ENCODE assay signal across 31 cellular contexts in genomic region chr22:47767403-47767802, GRCh38.
"Had no signal": no experiment of that assay in that cellular context is flagged by ENCODE, and none has a peak within 500 bp of the region (broad histone marks: within the 10 kb centered on the region; RNA-seq: fewer than 3 reads in every experiment).

No MANE protein-coding gene starts in this region.

- ATAC-seq: activated CD4-positive, CD25-positive, alpha-beta regulatory T cell treated with anti-CD3 and anti-CD28 coated beads, Interleukin-2, amount 50 U/mL, for 24 hours; activated CD8-positive, alpha-beta T cell treated with anti-CD3 and anti-CD28 coated beads for 36 hours; activated T-cell treated with anti-CD3 and anti-CD28 coated beads, Interleukin-2, amount 50 U/mL, for 4 hours; activated T-helper 17 cell treated with anti-CD3 and anti-CD28 coated beads, Interleukin-2, amount 50 U/mL, for 72 hours; body of pancreas; esophagus mucosa; gastrocnemius medialis; T-helper 17 cell had no signal

- H3K4me3 ChIP-seq: body of pancreas, cardiac muscle cell, colonic mucosa, gastrocnemius medialis had no signal

- H3K4me1 ChIP-seq: body of pancreas, colonic mucosa, gastrocnemius medialis had no signal

- H3K9me3 ChIP-seq: body of pancreas, colonic mucosa, gastrocnemius medialis had no signal

- H3K27me3 Mint-ChIP-seq: T-helper 17 cell had no signal

- DNase-seq: activated B cell treated with CpG ODN at 0.5 μM for 24 hours; activated CD4-positive, alpha-beta T cell treated with anti-CD3 and anti-CD28 coated beads for 48 hours; activated CD4-positive, alpha-beta T cell treated with anti-CD3 and anti-CD28 coated beads, Interleukin-2, amount 50 U/mL, for 1 hour; activated CD4-positive, alpha-beta T cell treated with anti-CD3 and anti-CD28 coated beads, Interleukin-2, amount 50 U/mL, for 48 hours; activated CD8-positive, alpha-beta memory T cell treated with anti-CD3 and anti-CD28 coated beads for 24 hours; activated CD8-positive, alpha-beta T cell treated with anti-CD3 and anti-CD28 coated beads for 36 hours; activated effector memory CD4-positive, alpha-beta T cell treated with Interleukin-2 at 50 U/mL for 16 hours; activated gamma-delta T cell treated with Interleukin-2 at 50 U/mL for 16 hours; activated naive CD4-positive, alpha-beta T cell treated with anti-CD3 and anti-CD28 coated beads, Interleukin-2, amount 50 U/mL, for 16 hours; activated naive CD4-positive, alpha-beta T cell treated with Interleukin-2 at 50 U/mL for 16 hours; activated T-cell treated with anti-CD3 and anti-CD28 coated beads, Interleukin-2, amount 50 U/mL, for 4 hours; amniotic stem cell; anterior cingulate cortex; body of pancreas; central memory CD4-positive, alpha-beta T cell; cerebellar nuclear complex; colonic mucosa; effector CD8-positive, alpha-beta T cell; foreskin fibroblast; gastrocnemius medialis; glutamatergic neuron; T-helper 1 cell; T-helper 17 cell; T1000; WERI-Rb-1 had no signal

- H3K4me1 Mint-ChIP-seq: activated B cell treated with CpG ODN at 0.5 μM for 24 hours; activated T-helper 17 cell treated with anti-CD3 and anti-CD28 coated beads, Interleukin-2, amount 50 U/mL, for 72 hours; T-helper 17 cell had no signal

- H3K27me3 ChIP-seq: body of pancreas, cardiac muscle cell, colonic mucosa had no signal

- H3K9me3 Mint-ChIP-seq: activated CD8-positive, alpha-beta T cell treated with anti-CD3 and anti-CD28 coated beads for 36 hours; activated T-cell treated with anti-CD3 and anti-CD28 coated beads, Interleukin-2, amount 50 U/mL, for 4 hours had no signal

- H3K27ac ChIP-seq: body of pancreas, cardiac muscle cell, colonic mucosa, gastrocnemius medialis, WERI-Rb-1 had no signal

- H3K36me3 Mint-ChIP-seq: activated naive CD8-positive, alpha-beta T cell had no signal

- H3K4me3 Mint-ChIP-seq: activated B cell treated with CpG ODN at 0.5 μM for 24 hours; activated CD8-positive, alpha-beta T cell treated with anti-CD3 and anti-CD28 coated beads for 36 hours; activated naive CD8-positive, alpha-beta T cell; activated T-cell treated with anti-CD3 and anti-CD28 coated beads, Interleukin-2, amount 50 U/mL, for 4 hours; activated T-helper 17 cell treated with anti-CD3 and anti-CD28 coated beads, Interleukin-2, amount 50 U/mL, for 72 hours; T-helper 17 cell; T-helper 2 cell treated with Interferon-gamma antibody and Interleukin-4, amounts not matched to agents 5 μg/mL and 100 μg/mL, for 36 hours had no signal

- H3K27ac Mint-ChIP-seq: activated B cell treated with CpG ODN at 0.5 μM for 24 hours; activated CD8-positive, alpha-beta T cell treated with anti-CD3 and anti-CD28 coated beads for 36 hours; activated naive CD8-positive, alpha-beta T cell; activated T-helper 17 cell treated with anti-CD3 and anti-CD28 coated beads, Interleukin-2, amount 50 U/mL, for 72 hours; T-helper 17 cell; T-helper 2 cell treated with Interferon-gamma antibody and Interleukin-4, amounts not matched to agents 5 μg/mL and 100 μg/mL, for 36 hours had no signal

- H3K36me3 ChIP-seq: cardiac muscle cell, colonic mucosa, gastrocnemius medialis, WERI-Rb-1 had no signal
